2 cellular contexts compared by ENCODE assay signal in the genomic region with DNA sequence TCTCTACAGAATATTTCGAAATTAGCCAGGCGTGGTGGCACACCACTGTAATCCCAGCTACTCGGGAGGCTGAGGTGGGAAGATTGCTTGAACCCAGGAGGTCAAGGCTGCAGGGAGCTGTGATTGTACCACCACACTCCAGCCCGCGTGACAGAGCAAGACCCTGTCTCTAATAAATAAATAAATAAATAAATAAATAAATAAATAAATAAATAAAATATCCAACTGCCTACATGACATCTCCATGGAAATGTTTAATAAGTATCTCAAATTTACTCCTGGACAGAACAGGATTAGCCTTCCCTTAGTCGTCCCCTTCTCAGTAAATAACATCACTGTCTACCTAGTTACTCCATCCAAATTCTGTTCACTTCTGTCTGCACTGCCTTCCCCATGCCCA.
TF ChIP-seq lines count a peak whose summit lies in the region.

No MANE protein-coding gene starts in this region.

TF ChIP-seq in A549, 52 proteins besides CTCF, POLR2A, EP300 and RAD21:
- TF ChIP-seq ZC3H11A (IDR thresholded peaks at IDR 0.05) (peak; percentile 53), GATA3 (IDR thresholded peaks at IDR 0.05; ENCODE audit: borderline replicate concordance) (no peak)

TF ChIP-seq in HEK293, 187 proteins besides CTCF, POLR2A, EP300 and RAD21:
- TF ChIP-seq, protein P1, sequence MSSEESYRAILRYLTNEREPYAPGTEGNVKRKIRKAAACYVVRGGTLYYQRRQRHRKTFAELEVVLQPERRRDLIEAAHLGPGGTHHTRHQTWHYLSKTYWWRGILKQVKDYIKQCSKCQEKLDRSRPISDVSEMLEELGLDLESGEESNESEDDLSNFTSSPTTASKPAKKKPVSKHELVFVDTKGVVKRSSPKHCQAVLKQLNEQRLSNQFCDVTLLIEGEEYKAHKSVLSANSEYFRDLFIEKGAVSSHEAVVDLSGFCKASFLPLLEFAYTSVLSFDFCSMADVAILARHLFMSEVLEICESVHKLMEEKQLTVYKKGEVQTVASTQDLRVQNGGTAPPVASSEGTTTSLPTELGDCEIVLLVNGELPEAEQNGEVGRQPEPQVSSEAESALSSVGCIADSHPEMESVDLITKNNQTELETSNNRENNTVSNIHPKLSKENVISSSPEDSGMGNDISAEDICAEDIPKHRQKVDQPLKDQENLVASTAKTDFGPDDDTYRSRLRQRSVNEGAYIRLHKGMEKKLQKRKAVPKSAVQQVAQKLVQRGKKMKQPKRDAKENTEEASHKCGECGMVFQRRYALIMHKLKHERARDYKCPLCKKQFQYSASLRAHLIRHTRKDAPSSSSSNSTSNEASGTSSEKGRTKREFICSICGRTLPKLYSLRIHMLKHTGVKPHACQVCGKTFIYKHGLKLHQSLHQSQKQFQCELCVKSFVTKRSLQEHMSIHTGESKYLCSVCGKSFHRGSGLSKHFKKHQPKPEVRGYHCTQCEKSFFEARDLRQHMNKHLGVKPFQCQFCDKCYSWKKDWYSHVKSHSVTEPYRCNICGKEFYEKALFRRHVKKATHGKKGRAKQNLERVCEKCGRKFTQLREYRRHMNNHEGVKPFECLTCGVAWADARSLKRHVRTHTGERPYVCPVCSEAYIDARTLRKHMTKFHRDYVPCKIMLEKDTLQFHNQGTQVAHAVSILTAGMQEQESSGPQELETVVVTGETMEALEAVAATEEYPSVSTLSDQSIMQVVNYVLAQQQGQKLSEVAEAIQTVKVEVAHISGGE (tag by site-specific recombination; conservative IDR thresholded peaks at IDR 0.05; ENCODE audit: low read depth) = peak; percentile 57
- TF ChIP-seq ZNF501 (tag by site-specific recombination; IDR thresholded peaks at IDR 0.05) (no peak), SALL2 (tag by site-specific recombination; IDR thresholded peaks at IDR 0.05; ENCODE audit: borderline replicate concordance) (no peak), ZSCAN30 (tag by site-specific recombination; IDR thresholded peaks at IDR 0.05) (no peak), ZNF16 (tag by site-specific recombination; IDR thresholded peaks at IDR 0.05; ENCODE audit: low read depth) (no peak), ZNF76 (tag by site-specific recombination; IDR thresholded peaks at IDR 0.05; ENCODE audit: borderline replicate concordance, low read depth) (no peak), ZNF426 (tag by site-specific recombination; IDR thresholded peaks at IDR 0.05) (peak; percentile 56), ZNF157 (tag by site-specific recombination; IDR thresholded peaks at IDR 0.05) (no peak), ZBTB1 (tag by site-specific recombination; IDR thresholded peaks at IDR 0.05) (no peak), GLIS2 (tag by site-specific recombination; IDR thresholded peaks at IDR 0.05) (no peak), ZNF140 (tag by site-specific recombination; IDR thresholded peaks at IDR 0.05) (peak; percentile 52), ZNF837 (tag by site-specific recombination; IDR thresholded peaks at IDR 0.05) (no peak), ZNF341 (tag by site-specific recombination; IDR thresholded peaks at IDR 0.05; ENCODE audit: low read depth) (no peak), ZNF112 (tag by site-specific recombination; IDR thresholded peaks at IDR 0.05) (no peak), ZBTB21 (tag by site-specific recombination; IDR thresholded peaks at IDR 0.05) (no peak), ZNF239 (tag by site-specific recombination; IDR thresholded peaks at IDR 0.05) (no peak), ZBTB8A (tag by site-specific recombination; IDR thresholded peaks at IDR 0.05) (0 out of 2 replicates have a peak, but pooled peaks have one; percentile 14), ZNF623 (tag by site-specific recombination; IDR thresholded peaks at IDR 0.05) (peak; percentile 32; the same call in 1 of the 2 replicates), ZNF404 (tag by site-specific recombination; IDR thresholded peaks at IDR 0.05) (no peak), ZNF394 (tag by site-specific recombination; IDR thresholded peaks at IDR 0.05; ENCODE audit: borderline replicate concordance) (peak; percentile 70; the same call in 1 of the 2 replicates), ZNF555 (tag by site-specific recombination; conservative IDR thresholded peaks at IDR 0.05) (peak; percentile 28; the same call in 1 of the 2 replicates)
- TF ChIP-seq, protein P2, sequence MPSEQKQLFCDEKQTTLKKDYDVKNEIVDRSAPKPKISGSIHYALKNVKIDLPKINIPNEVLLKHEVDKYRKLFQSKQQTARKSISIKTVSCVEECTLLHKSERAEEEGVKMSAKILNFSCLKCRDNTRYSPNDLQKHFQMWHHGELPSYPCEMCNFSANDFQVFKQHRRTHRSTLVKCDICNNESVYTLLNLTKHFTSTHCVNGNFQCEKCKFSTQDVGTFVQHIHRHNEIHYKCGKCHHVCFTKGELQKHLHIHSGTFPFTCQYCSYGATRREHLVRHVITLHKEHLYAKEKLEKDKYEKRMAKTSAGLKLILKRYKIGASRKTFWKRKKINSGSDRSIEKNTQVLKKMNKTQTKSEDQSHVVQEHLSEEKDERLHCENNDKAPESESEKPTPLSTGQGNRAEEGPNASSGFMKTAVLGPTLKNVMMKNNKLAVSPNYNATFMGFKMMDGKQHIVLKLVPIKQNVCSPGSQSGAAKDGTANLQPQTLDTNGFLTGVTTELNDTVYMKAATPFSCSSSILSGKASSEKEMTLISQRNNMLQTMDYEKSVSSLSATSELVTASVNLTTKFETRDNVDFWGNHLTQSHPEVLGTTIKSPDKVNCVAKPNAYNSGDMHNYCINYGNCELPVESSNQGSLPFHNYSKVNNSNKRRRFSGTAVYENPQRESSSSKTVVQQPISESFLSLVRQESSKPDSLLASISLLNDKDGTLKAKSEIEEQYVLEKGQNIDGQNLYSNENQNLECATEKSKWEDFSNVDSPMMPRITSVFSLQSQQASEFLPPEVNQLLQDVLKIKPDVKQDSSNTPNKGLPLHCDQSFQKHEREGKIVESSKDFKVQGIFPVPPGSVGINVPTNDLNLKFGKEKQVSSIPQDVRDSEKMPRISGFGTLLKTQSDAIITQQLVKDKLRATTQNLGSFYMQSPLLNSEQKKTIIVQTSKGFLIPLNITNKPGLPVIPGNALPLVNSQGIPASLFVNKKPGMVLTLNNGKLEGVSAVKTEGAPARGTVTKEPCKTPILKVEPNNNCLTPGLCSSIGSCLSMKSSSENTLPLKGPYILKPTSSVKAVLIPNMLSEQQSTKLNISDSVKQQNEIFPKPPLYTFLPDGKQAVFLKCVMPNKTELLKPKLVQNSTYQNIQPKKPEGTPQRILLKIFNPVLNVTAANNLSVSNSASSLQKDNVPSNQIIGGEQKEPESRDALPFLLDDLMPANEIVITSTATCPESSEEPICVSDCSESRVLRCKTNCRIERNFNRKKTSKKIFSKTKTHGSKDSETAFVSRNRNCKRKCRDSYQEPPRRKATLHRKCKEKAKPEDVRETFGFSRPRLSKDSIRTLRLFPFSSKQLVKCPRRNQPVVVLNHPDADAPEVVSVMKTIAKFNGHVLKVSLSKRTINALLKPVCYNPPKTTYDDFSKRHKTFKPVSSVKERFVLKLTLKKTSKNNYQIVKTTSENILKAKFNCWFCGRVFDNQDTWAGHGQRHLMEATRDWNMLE (tag by site-specific recombination; conservative IDR thresholded peaks at IDR 0.05; ENCODE audit: low read depth) = peak; percentile 68
- TF ChIP-seq, protein P3, sequence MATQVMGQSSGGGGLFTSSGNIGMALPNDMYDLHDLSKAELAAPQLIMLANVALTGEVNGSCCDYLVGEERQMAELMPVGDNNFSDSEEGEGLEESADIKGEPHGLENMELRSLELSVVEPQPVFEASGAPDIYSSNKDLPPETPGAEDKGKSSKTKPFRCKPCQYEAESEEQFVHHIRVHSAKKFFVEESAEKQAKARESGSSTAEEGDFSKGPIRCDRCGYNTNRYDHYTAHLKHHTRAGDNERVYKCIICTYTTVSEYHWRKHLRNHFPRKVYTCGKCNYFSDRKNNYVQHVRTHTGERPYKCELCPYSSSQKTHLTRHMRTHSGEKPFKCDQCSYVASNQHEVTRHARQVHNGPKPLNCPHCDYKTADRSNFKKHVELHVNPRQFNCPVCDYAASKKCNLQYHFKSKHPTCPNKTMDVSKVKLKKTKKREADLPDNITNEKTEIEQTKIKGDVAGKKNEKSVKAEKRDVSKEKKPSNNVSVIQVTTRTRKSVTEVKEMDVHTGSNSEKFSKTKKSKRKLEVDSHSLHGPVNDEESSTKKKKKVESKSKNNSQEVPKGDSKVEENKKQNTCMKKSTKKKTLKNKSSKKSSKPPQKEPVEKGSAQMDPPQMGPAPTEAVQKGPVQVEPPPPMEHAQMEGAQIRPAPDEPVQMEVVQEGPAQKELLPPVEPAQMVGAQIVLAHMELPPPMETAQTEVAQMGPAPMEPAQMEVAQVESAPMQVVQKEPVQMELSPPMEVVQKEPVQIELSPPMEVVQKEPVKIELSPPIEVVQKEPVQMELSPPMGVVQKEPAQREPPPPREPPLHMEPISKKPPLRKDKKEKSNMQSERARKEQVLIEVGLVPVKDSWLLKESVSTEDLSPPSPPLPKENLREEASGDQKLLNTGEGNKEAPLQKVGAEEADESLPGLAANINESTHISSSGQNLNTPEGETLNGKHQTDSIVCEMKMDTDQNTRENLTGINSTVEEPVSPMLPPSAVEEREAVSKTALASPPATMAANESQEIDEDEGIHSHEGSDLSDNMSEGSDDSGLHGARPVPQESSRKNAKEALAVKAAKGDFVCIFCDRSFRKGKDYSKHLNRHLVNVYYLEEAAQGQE (tag by site-specific recombination; IDR thresholded peaks at IDR 0.05) = 0 out of 2 replicates have a peak, but pooled peaks have one; percentile 17
- TF ChIP-seq, protein P4, sequence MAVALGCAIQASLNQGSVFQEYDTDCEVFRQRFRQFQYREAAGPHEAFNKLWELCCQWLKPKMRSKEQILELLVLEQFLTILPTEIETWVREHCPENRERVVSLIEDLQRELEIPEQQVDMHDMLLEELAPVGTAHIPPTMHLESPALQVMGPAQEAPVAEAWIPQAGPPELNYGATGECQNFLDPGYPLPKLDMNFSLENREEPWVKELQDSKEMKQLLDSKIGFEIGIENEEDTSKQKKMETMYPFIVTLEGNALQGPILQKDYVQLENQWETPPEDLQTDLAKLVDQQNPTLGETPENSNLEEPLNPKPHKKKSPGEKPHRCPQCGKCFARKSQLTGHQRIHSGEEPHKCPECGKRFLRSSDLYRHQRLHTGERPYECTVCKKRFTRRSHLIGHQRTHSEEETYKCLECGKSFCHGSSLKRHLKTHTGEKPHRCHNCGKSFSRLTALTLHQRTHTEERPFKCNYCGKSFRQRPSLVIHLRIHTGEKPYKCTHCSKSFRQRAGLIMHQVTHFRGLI (tag by site-specific recombination; IDR thresholded peaks at IDR 0.05) = no peak
- TF ChIP-seq, protein P5, sequence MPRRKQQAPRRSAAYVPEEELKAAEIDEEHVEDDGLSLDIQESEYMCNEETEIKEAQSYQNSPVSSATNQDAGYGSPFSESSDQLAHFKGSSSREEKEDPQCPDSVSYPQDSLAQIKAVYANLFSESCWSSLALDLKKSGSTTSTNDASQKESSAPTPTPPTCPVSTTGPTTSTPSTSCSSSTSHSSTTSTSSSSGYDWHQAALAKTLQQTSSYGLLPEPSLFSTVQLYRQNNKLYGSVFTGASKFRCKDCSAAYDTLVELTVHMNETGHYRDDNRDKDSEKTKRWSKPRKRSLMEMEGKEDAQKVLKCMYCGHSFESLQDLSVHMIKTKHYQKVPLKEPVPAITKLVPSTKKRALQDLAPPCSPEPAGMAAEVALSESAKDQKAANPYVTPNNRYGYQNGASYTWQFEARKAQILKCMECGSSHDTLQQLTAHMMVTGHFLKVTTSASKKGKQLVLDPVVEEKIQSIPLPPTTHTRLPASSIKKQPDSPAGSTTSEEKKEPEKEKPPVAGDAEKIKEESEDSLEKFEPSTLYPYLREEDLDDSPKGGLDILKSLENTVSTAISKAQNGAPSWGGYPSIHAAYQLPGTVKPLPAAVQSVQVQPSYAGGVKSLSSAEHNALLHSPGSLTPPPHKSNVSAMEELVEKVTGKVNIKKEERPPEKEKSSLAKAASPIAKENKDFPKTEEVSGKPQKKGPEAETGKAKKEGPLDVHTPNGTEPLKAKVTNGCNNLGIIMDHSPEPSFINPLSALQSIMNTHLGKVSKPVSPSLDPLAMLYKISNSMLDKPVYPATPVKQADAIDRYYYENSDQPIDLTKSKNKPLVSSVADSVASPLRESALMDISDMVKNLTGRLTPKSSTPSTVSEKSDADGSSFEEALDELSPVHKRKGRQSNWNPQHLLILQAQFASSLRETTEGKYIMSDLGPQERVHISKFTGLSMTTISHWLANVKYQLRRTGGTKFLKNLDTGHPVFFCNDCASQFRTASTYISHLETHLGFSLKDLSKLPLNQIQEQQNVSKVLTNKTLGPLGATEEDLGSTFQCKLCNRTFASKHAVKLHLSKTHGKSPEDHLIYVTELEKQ (tag by site-specific recombination; IDR thresholded peaks at IDR 0.05; ENCODE audit: borderline replicate concordance) = no peak
TF ChIP-seq in HEK293: peak in this region for 9.
